In genomic region chr16:28974007-28974436, GRCh38 we compare ENCODE assay signal across 8 cellular contexts. TPM values are rescaled to one million over a fixed set of nuclear protein-coding genes. Genes with fewer than 3 reads are reported as not detected.
DNase-seq lines count a peak whose midpoint lies in the region; ATAC-seq and TF ChIP-seq lines count a peak whose summit lies in the region.

No MANE protein-coding gene starts in this region.

- under 1% methylated on average over 17 of the region's 17 CpGs for WGBS in liver

- no peaks in the 10 kb centered on the region for H3K9me3 Mint-ChIP-seq in Calu3 (ENCODE audit: low read depth, unreplicated experiment)

- no peaks in the 10 kb centered on the region for H3K27me3 Mint-ChIP-seq in Calu3 (ENCODE audit: unreplicated experiment)

- intact Hi-C loops in Calu3 (cut with micrococcal nuclease; ENCODE audit: unreplicated experiment) (no loop called here), dorsolateral prefrontal cortex (cut with DNase I) (loop anchor here (1.0 to 10.0 kb wide), 4 partner anchors 21 to 821 kb away; partner anchors contain the start of genes APOBR (in 1 of the 2), CLN3 (in 1 of the 2), KIF22 (in 1 of the 2) and NFATC2IP (in 1 of the 2))

- H3K4me1 ChIP-seq in liver (ENCODE audit: control insufficient read depth in 4 of 4, insufficient read depth in 4 of 4, low read length in 3 of 4) = peaks cover 0 to 27% (median 18%) of the 10 kb centered on the region in 4 donors

- TF ChIP-seq CTCF in Calu3 (IDR thresholded peaks at IDR 0.05; ENCODE audit: unreplicated experiment) = peak; percentile 55
- TF ChIP-seq CTCF in GM20000 (IDR thresholded peaks at IDR 0.05; ENCODE audit: extremely low read depth, missing control alignments) = no peak
- peak; percentile 50 for TF ChIP-seq CTCF in LNCAP (IDR thresholded peaks at IDR 0.05)
- TF ChIP-seq CTCF in SU-DHL-6 (IDR thresholded peaks at IDR 0.05; ENCODE audit: insufficient read depth, low read length, poor library complexity, severe bottlenecking) = peak; percentile 78
- peak in 54 of 56 donors; percentile 27 to 74 (median 53) for TF ChIP-seq CTCF in dorsolateral prefrontal cortex (IDR thresholded peaks at IDR 0.05 in 54 of 56, conservative IDR thresholded peaks at IDR 0.05 in 2 of 56; ENCODE audit: low read depth in 1 of 56, partially characterized antibody in 56 of 56)
- peak; percentile 56 for TF ChIP-seq CTCF in liver (IDR thresholded peaks at IDR 0.05; ENCODE audit: low read depth, low read length, missing input control)

- BruUV-seq in Calu3 (replicated peaks; lab: Mats Ljungman, UMichigan) = TSS peak; percentile 99

- peaks cover 24% of the 10 kb centered on the region for H3K4me1 Mint-ChIP-seq in Calu3 (ENCODE audit: low read depth, unreplicated experiment)

- no peak for ATAC-seq in stimulated activated naive CD8-positive, alpha-beta T cell treated with anti-CD3 and anti-CD28 coated beads, Interleukin-15, Interleukin-2, amounts not matched to agents 100 U/mL and 50 U/mL, for 24 hours
- ATAC-seq in HG03565 (IDR thresholded peaks at IDR 0.05; ENCODE audit: unreplicated experiment) = no peak

- H3K36me3 ChIP-seq in SU-DHL-6 (ENCODE audit: low read length) (no peaks in the 10 kb centered on the region), liver (ENCODE audit: control insufficient read depth in 4 of 4, insufficient read depth in 3 of 4, low read depth in 1 of 4, low read length in 3 of 4) (peaks cover 0 to 3% (median 0%) of the 10 kb centered on the region in 4 donors)

- no peaks in the 10 kb centered on the region for H3K27me3 ChIP-seq in SU-DHL-6 (ENCODE audit: low read length)
- no peaks in the 10 kb centered on the region for H3K27me3 ChIP-seq in dorsolateral prefrontal cortex
- no peaks in the 10 kb centered on the region for H3K27me3 ChIP-seq in liver (ENCODE audit: control insufficient read depth in 4 of 4, insufficient read depth in 4 of 4, low read length in 3 of 4)

- no peaks in the 10 kb centered on the region for H3K9me2 ChIP-seq in SU-DHL-6 (replicated peaks; ENCODE audit: insufficient read depth, low read length)

- H3K9me3 ChIP-seq in SU-DHL-6 (ENCODE audit: insufficient read depth, low read length) = no peaks in the 10 kb centered on the region
- H3K9me3 ChIP-seq in liver (ENCODE audit: control insufficient read depth in 4 of 4, low read length in 3 of 4) = no peaks in the 10 kb centered on the region

- peak overlapping the region; percentile 99 for H3K4me3 Mint-ChIP-seq in Calu3 (ENCODE audit: low read depth, unreplicated experiment)

- H4K20me1 ChIP-seq in SU-DHL-6 (ENCODE audit: low read depth, low read length) = no peaks in the 10 kb centered on the region

- DNase-seq in Calu3 (peak; percentile 70), GM20000 (ENCODE audit: low spot score) (peak; percentile 36), dorsolateral prefrontal cortex (peak; percentile 51 to 76 (median 66))
- DNase-seq in stimulated activated naive CD8-positive, alpha-beta T cell treated with anti-CD3 and anti-CD28 coated beads, Interleukin-15, Interleukin-2, amounts not matched to agents 100 U/mL and 50 U/mL, for 24 hours = peak; percentile 62

- TF ChIP-seq RAD21 in liver (IDR thresholded peaks at IDR 0.05) = peak; percentile 72 to 77

- H3K4me3 ChIP-seq in SU-DHL-6 (ENCODE audit: insufficient read depth, low read length, poor library complexity, severe bottlenecking) = peak overlapping the region; percentile 92
- H3K4me3 ChIP-seq in dorsolateral prefrontal cortex = peak overlapping the region; percentile 65 to 100 (median 94)
- H3K4me3 ChIP-seq in liver (ENCODE audit: low read depth in 1 of 3, low read length in 3 of 3) = peak overlapping the region; percentile 73 to 97 (median 79)

- H3K9ac ChIP-seq in SU-DHL-6 (ENCODE audit: low read length) (peak overlapping the region; percentile 80), liver (ENCODE audit: low read depth in 1 of 2, low read length in 2 of 2) (peak overlapping the region in 1 of 2 donors; percentile 15)

- peak overlapping the region; percentile 88 for H2AFZ ChIP-seq in SU-DHL-6 (ENCODE audit: low read depth, low read length, severe bottlenecking)

- CTCF ChIA-PET in Calu3 (lab: Charles Lee) = interaction anchor here (0.6 to 0.9 kb wide), 3 partner anchors 9 to 846 kb away, joined by 3 to 8 read pairs (median 3); no protein-coding TSS in a partner anchor

- peak overlapping the region; percentile 99 for H3K27ac Mint-ChIP-seq in Calu3 (ENCODE audit: unreplicated experiment)

- H3K27ac ChIP-seq in SU-DHL-6 (ENCODE audit: low read depth, low read length) = no peak overlapping the region
- H3K27ac ChIP-seq in dorsolateral prefrontal cortex = peak overlapping the region; percentile 39 to 96 (median 89)
- H3K27ac ChIP-seq in liver (ENCODE audit: low read depth in 1 of 2, low read length in 2 of 2) = peak overlapping the region; percentile 15 to 38

- peaks cover 31% of the 10 kb centered on the region for H3K36me3 Mint-ChIP-seq in Calu3 (ENCODE audit: insufficient read depth, unreplicated experiment)

- no peaks in the 10 kb centered on the region for H3K79me2 ChIP-seq in SU-DHL-6 (ENCODE audit: insufficient read depth, low read length)

- peaks cover 4% of the 10 kb centered on the region for H3F3A ChIP-seq in SU-DHL-6 (ENCODE audit: insufficient read depth)

- peak overlapping the region; percentile 85 for H3K4me2 ChIP-seq in SU-DHL-6 (ENCODE audit: low read depth, low read length, poor library complexity, severe bottlenecking)

TF ChIP-seq in liver, 16 proteins besides CTCF, POLR2A, EP300 and RAD21 (continues in another document):
- TF ChIP-seq HNF4G (IDR thresholded peaks at IDR 0.05) (no peak), TAF1 (conservative IDR thresholded peaks at IDR 0.05) (no peak), ZBTB33 (IDR thresholded peaks at IDR 0.05) (no peak), FOXA2 (IDR thresholded peaks at IDR 0.05) (no peak), SP1 (IDR thresholded peaks at IDR 0.05) (no peak), REST (IDR thresholded peaks at IDR 0.05) (no peak), GABPA (IDR thresholded peaks at IDR 0.05 in 1 of 2, conservative IDR thresholded peaks at IDR 0.05 in 1 of 2) (no peak), MAX (IDR thresholded peaks at IDR 0.05) (no peak), NR2F2 (IDR thresholded peaks at IDR 0.05) (no peak), RXRA (IDR thresholded peaks at IDR 0.05) (no peak)

RNA-seq across cellular contexts. Expression of gene SPNS1, which starts 0.6 kb away (rescaled TPM):
- total RNA-seq in Calu3 (2022) (44.8 and 50.0 TPM in 2 replicates), dorsolateral prefrontal cortex (10 to 100 TPM; 13.6 to 33.8 (median 21.2) TPM), liver (10 to 100 TPM; 11.5 to 19.1 TPM)
- polyA plus RNA-seq in liver = 10 to 100 TPM; 12.2 to 20.5 TPM

RNA-seq across cellular contexts. Expression of gene LAT, which starts 10.8 kb away (rescaled TPM):
- total RNA-seq in Calu3 (2022) (9.7 and 11.3 TPM in 2 replicates), dorsolateral prefrontal cortex (10 to 100 TPM in 35 of 120 experiments, 1 to 10 TPM in 85; 2.7 to 33.1 (median 7.9) TPM), liver (1 to 10 TPM; 1.3 to 2.3 TPM)
- polyA plus RNA-seq in liver = 1 to 10 TPM; 1.5 to 1.8 TPM

RNA-seq across cellular contexts. Expression of gene NFATC2IP, which starts 23.3 kb away (rescaled TPM):
- total RNA-seq in Calu3 (2022) = 91.0 and 92.3 TPM in 2 replicates
- 10 to 100 TPM; 23.5 to 52.5 (median 35.3) TPM for total RNA-seq in dorsolateral prefrontal cortex
- 10 to 100 TPM; 16.7 to 17.6 TPM for total RNA-seq in liver
- 1 to 10 TPM; 5.8 to 7.1 TPM for polyA plus RNA-seq in liver

RNA-seq across cellular contexts. Expression of gene CD19, which starts 42.3 kb away (rescaled TPM):
- total RNA-seq in Calu3 (2022) = not detected in 2 replicates
- total RNA-seq in dorsolateral prefrontal cortex = 1 to 10 TPM in 2 of 120 experiments, under 1 TPM in 8, not detected in 110; 0.22 to 1.2 (median 0.42) TPM
- total RNA-seq in liver = 1 to 10 TPM in 1 of 2 donors, under 1 TPM in 1; 0.17 to 1.2 TPM
- polyA plus RNA-seq in liver = under 1 TPM; 0.08 to 0.82 TPM

RNA-seq across cellular contexts. Expression of gene RABEP2, which starts 49.0 kb away (rescaled TPM):
- total RNA-seq in Calu3 (2022) (30.2 and 34.3 TPM in 2 replicates), dorsolateral prefrontal cortex (10 to 100 TPM in 117 of 120 experiments, 1 to 10 TPM in 3; 9.1 to 24.2 (median 15.8) TPM), liver (10 to 100 TPM in 1 of 2 donors, 1 to 10 TPM in 1; 7.5 to 16.1 TPM)
- polyA plus RNA-seq in liver = 1 to 10 TPM; 3.0 to 9.1 TPM
